30 cellular contexts compared by ENCODE assay signal in the genomic region with DNA sequence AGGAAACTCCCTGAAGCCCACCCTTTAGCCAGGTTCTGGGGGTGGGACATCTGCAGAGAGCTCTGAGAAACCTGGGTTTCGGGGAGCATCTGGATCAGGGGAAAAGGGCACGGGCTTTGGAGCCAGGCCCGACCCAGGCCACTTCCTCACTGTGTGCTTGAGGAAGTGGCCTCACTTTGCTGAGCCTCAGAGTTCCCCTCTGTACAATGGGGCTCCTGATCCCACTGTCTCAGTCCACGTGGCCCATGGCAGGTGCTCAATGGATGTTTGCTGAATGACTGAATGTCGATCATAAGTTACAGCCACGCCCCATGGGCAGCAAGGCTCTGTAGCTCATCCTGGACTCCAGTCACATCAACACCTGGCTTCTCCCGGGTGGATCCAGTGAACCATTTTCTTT. TPM values are rescaled to one million over a fixed set of nuclear protein-coding genes. Genes with fewer than 3 reads are reported as not detected.
"Had no signal": no experiment of that assay in that cellular context is flagged by ENCODE, and none has a peak within 500 bp of the region (broad histone marks: within the 10 kb centered on the region; RNA-seq: fewer than 3 reads in every experiment).

No MANE protein-coding gene starts in this region.

- H3K36me3 ChIP-seq: colonic mucosa, prostate gland, sigmoid colon, vagina had no signal

- H3K9me3 ChIP-seq: colonic mucosa, gastrocnemius medialis, prostate gland, right atrium auricular region, sigmoid colon, testis, tibial nerve, upper lobe of left lung, vagina had no signal

- H3K4me1 ChIP-seq: colonic mucosa, gastrocnemius medialis, prostate gland, right atrium auricular region, sigmoid colon, testis, tibial nerve, upper lobe of left lung, vagina had no signal

- FAIRE-seq: keratinocyte had no signal

- ATAC-seq: esophagus mucosa; gastrocnemius medialis; natural killer cell treated with Interleukin-12 subunit alpha and Interleukin-12 subunit beta and Interleukin-15 and Interleukin-18, amount 100 ng/mL, for 72 hours; stimulated activated effector memory CD8-positive, alpha-beta T cell treated with anti-CD3 and anti-CD28 coated beads, Interleukin-12 subunit alpha, Interleukin-12 subunit beta, amount 100 ng/mL, for 72 hours; stimulated activated naive CD8-positive, alpha-beta T cell treated with anti-CD3 and anti-CD28 coated beads, Interleukin-15, Interleukin-2, amounts not matched to agents 100 U/mL and 50 U/mL, for 24 hours had no signal

- H3K27ac ChIP-seq: colonic mucosa, epithelial cell of prostate, gastrocnemius medialis, prostate gland, right atrium auricular region, sigmoid colon, testis, tibial nerve, upper lobe of left lung, vagina had no signal

- DNase-seq: colonic mucosa; effector CD8-positive, alpha-beta T cell; endodermal cell; foreskin fibroblast; gastrocnemius medialis; head of caudate nucleus; naive B cell; sigmoid colon; stimulated activated CD4-positive, alpha-beta T cell treated with anti-CD3 and anti-CD28 coated beads, Interleukin-2, amount 100 ng/mL, for 24 hours; stimulated activated CD4-positive, alpha-beta T cell treated with anti-CD3 and anti-CD28 coated beads, Interleukin-4, amount 100 ng/mL, for 24 hours; stimulated activated naive CD8-positive, alpha-beta T cell treated with anti-CD3 and anti-CD28 coated beads, Interleukin-15, Interleukin-2, amounts not matched to agents 100 U/mL and 50 U/mL, for 24 hours; substantia nigra; testis; upper lobe of left lung had no signal

- H3K4me3 ChIP-seq: colonic mucosa, gastrocnemius medialis, lung, prostate gland, right atrium auricular region, sigmoid colon, testis, tibial nerve, upper lobe of left lung, vagina had no signal

- H3K27me3 ChIP-seq: colonic mucosa, gastrocnemius medialis, right atrium auricular region, sigmoid colon, testis, tibial nerve, upper lobe of left lung, vagina had no signal

RNA-seq across cellular contexts. Expression of a gene that starts 1.3 kb away (rescaled TPM):
- total RNA-seq: gastrocnemius medialis, liver, lung, mononuclear cell, neural crest cell, osteocyte, right atrium auricular region, sigmoid colon, skeletal muscle tissue, tibial nerve, vagina had no signal
- polyA plus RNA-seq: keratinocyte had no signal

RNA-seq across cellular contexts. Expression of a gene that starts 18.5 kb away (rescaled TPM):
- total RNA-seq: colonic mucosa; endodermal cell; esophagus mucosa; gastrocnemius medialis; left lobe of liver; mononuclear cell; natural killer cell treated with Interleukin-12 subunit alpha and Interleukin-12 subunit beta and Interleukin-15 and Interleukin-18, amount 100 ng/mL, for 72 hours; neural crest cell; osteocyte; right atrium auricular region; skeletal muscle tissue; tibial nerve; vagina had no signal
